Comparison of ENCODE assay signal across 23 cellular contexts in the genomic region with DNA sequence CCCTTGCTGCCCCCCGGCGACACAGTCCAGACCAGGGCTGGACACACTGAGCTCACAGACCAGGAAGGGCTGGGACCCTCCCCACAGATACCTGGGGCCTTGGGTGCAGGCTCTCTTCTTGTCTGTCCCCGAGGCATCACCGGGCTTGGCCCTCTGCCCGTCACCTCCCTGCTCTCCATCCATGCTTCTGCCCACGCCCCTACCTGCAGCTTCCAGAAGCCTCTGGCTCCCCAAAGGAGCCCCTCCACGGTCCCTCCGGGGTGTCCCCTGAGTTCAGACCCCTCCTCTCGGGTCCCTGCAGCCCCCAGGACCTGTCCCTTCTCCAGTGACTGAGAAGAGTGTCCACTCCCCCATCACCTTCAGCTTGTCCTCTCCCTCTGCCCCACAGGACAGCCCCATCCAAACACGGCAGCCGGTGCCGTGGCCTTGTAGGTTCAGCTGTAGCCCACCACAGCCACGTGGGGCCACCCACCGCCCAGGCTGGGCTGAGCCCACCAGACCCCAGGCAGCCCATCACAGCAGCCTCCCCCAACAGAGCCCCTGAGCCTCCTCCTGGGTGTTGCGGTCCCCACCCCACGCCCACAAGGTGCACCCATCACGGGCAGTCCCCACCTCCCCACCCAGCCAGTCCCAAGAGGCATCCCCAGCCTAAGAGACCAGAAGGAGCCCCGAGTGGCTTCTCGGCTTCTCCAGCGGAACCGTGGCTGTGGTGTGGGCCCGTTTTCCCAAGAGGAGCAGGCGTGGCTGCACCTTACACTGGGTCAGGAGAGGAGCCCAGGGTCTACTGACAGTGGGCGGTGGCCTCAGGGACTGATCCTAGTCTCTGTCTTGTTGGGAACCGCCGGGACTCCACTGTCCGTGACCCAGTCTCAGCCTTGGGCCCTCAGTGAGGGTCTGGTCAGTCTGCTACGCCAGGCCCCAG. TPM values are rescaled to one million over a fixed set of nuclear protein-coding genes. Genes with fewer than 3 reads are reported as not detected.
"Had no signal": no experiment of that assay in that cellular context is flagged by ENCODE, and none has a peak within 500 bp of the region (broad histone marks: within the 10 kb centered on the region; RNA-seq: fewer than 3 reads in every experiment).

No MANE protein-coding gene starts in this region.

- DNase-seq: activated B cell treated with CpG ODN at 0.5 μM for 24 hours; activated CD4-positive, alpha-beta memory T cell treated with anti-CD3 and anti-CD28 coated beads for 36 hours; activated CD4-positive, alpha-beta T cell treated with anti-CD3 and anti-CD28 coated beads for 4 hours; activated naive CD4-positive, alpha-beta T cell treated with anti-CD3 and anti-CD28 coated beads, Interleukin-2, amount 10 ng/mL, durations not matched to agents 7 days and 5 days; activated T-cell treated with anti-CD3 and anti-CD28 coated beads, Interleukin-2, amount 50 U/mL, for 1 hour; adrenal gland; dermis blood vessel endothelial cell; effector memory CD4-positive, alpha-beta T cell; esophagus squamous epithelium; lower lobe of right lung; natural killer cell; stimulated activated CD4-positive, alpha-beta T cell treated with anti-CD3 and anti-CD28 coated beads, Interleukin-12 subunit alpha, Interleukin-12 subunit beta, amount 100 ng/mL, for 4 hours; stimulated activated CD4-positive, alpha-beta T cell treated with anti-CD3 and anti-CD28 coated beads, Interleukin-1b, Interleukin-23, amount 100 ng/mL, for 48 hours; stimulated activated CD8-positive, alpha-beta memory T cell treated with anti-CD3 and anti-CD28 coated beads, Interleukin-4, amount 100 ng/mL, for 48 hours; stimulated activated naive CD4-positive, alpha-beta T cell treated with Interleukin-2 at 50 U/mL for 16 hours; T-helper 1 cell; T-helper 9 cell had no signal

- H3K4me3 Mint-ChIP-seq: activated B cell treated with CpG ODN at 0.5 μM for 24 hours; activated CD4-positive, alpha-beta memory T cell treated with anti-CD3 and anti-CD28 coated beads for 36 hours; activated naive CD4-positive, alpha-beta T cell treated with anti-CD3 and anti-CD28 coated beads, Interleukin-2, amount 10 ng/mL, durations not matched to agents 7 days and 5 days; activated T-helper 17 cell treated with anti-CD3 and anti-CD28 coated beads, Interleukin-2, amount 50 U/mL, for 72 hours; natural killer cell; type B pancreatic cell had no signal

- ATAC-seq: activated T-helper 17 cell treated with anti-CD3 and anti-CD28 coated beads, Interleukin-2, amount 50 U/mL, for 72 hours; natural killer cell; pancreas had no signal

- H3K4me1 Mint-ChIP-seq: activated B cell treated with CpG ODN at 0.5 μM for 24 hours; activated T-helper 17 cell treated with anti-CD3 and anti-CD28 coated beads, Interleukin-2, amount 50 U/mL, for 72 hours had no signal

- H3K27me3 Mint-ChIP-seq: activated B cell treated with CpG ODN at 0.5 μM for 24 hours; activated CD4-positive, alpha-beta memory T cell treated with anti-CD3 and anti-CD28 coated beads for 36 hours; activated T-helper 17 cell treated with anti-CD3 and anti-CD28 coated beads, Interleukin-2, amount 50 U/mL, for 72 hours; type B pancreatic cell had no signal

- H3K4me3 ChIP-seq: adrenal gland, esophagus squamous epithelium, lower lobe of right lung, pancreas, suprapubic skin had no signal

- H3K9me3 ChIP-seq: adrenal gland, esophagus squamous epithelium, lower lobe of right lung, neutrophil, pancreas, suprapubic skin had no signal

- H3K27ac ChIP-seq: adrenal gland, esophagus squamous epithelium, lower lobe of right lung, neutrophil, pancreas, suprapubic skin had no signal

- H3K4me1 ChIP-seq: adrenal gland, esophagus squamous epithelium, lower lobe of right lung, pancreas, suprapubic skin had no signal

- H3K27me3 ChIP-seq: adrenal gland, esophagus squamous epithelium, neutrophil, pancreas, suprapubic skin had no signal

- H3K9me3 Mint-ChIP-seq: natural killer cell, type B pancreatic cell had no signal

- H3K36me3 Mint-ChIP-seq: natural killer cell, type B pancreatic cell had no signal

- H3K36me3 ChIP-seq: adrenal gland, esophagus squamous epithelium, lower lobe of right lung, neutrophil, pancreas, suprapubic skin had no signal

- H3K27ac Mint-ChIP-seq: activated B cell treated with CpG ODN at 0.5 μM for 24 hours; activated CD4-positive, alpha-beta memory T cell treated with anti-CD3 and anti-CD28 coated beads for 36 hours; activated T-helper 17 cell treated with anti-CD3 and anti-CD28 coated beads, Interleukin-2, amount 50 U/mL, for 72 hours; natural killer cell; type B pancreatic cell had no signal

RNA-seq across cellular contexts. Expression of a gene that starts 53.1 kb away (rescaled TPM):
- total RNA-seq: endothelial cell of umbilical vein had no signal
